Comparison of ENCODE assay signal across 1 cellular context in the genomic region with DNA sequence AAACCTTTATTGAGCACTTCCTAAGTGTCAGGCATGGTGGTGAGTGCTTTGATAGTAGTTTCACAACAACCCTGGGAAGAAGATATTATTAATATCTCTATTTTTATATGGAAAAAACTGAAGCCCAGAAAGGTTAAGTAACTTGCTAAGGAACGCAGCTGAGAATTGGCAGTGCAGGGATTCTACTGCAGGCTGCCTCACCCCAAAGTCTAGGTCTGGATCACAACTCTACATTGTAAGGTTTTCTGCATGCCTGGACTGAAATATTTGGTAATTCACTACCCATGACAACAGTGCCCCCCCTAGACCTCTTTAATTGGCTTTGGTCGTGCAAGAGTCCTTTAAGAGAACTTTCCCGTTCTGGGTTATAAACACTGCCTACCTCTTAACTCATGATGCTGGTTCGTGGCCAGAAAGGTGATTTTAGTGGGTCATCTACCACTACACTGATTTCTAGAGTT.
TF ChIP-seq lines count a peak whose summit lies in the region.

No MANE protein-coding gene starts in this region.

TF ChIP-seq in SK-N-SH treated with all-trans-retinoic acid at 6 μM for 48 hours, 23 proteins besides CTCF, POLR2A, EP300 and RAD21 (continued from another document):
- TF ChIP-seq ZFP3 (CRISPR knock-in tag; IDR thresholded peaks at IDR 0.05) (no peak), OSR1 (CRISPR knock-in tag; IDR thresholded peaks at IDR 0.05) (no peak), RARB (CRISPR knock-in tag; IDR thresholded peaks at IDR 0.05) (no peak), TOX (CRISPR knock-in tag; IDR thresholded peaks at IDR 0.05; ENCODE audit: borderline replicate concordance) (no peak)
